14 cellular contexts compared by ENCODE assay signal in genomic region chr10:98173258-98173657, GRCh38.
"Had no signal": no experiment of that assay in that cellular context is flagged by ENCODE, and none has a peak within 500 bp of the region (broad histone marks: within the 10 kb centered on the region; RNA-seq: fewer than 3 reads in every experiment).

No MANE protein-coding gene starts in this region.

- H3K4me3 Mint-ChIP-seq: activated T-cell treated with anti-CD3 and anti-CD28 coated beads, Interleukin-2, amount 50 U/mL, for 4 hours; naive thymus-derived CD4-positive, alpha-beta T cell; type B pancreatic cell had no signal

- H3K27ac ChIP-seq: ascending aorta, heart right ventricle, prostate gland had no signal

- H3K27me3 Mint-ChIP-seq: naive thymus-derived CD4-positive, alpha-beta T cell; type B pancreatic cell had no signal

- DNase-seq: activated CD4-positive, alpha-beta T cell treated with anti-CD3 and anti-CD28 coated beads, Interleukin-2, amount 50 U/mL, for 48 hours; activated CD4-positive, CD25-positive, alpha-beta regulatory T cell treated with anti-CD3 and anti-CD28 coated beads, Interleukin-2, amount 50 U/mL, for 72 hours; activated gamma-delta T cell treated with Interleukin-2 at 50 U/mL for 16 hours; activated T-cell treated with anti-CD3 and anti-CD28 coated beads, Interleukin-2, amount 50 U/mL, for 4 hours; foreskin melanocyte; heart right ventricle; left cardiac atrium; naive thymus-derived CD4-positive, alpha-beta T cell; occipital lobe; stimulated activated naive CD4-positive, alpha-beta T cell treated with Interleukin-2 at 50 U/mL for 16 hours had no signal

- H3K36me3 ChIP-seq: prostate gland had no signal

- H3K4me3 ChIP-seq: ascending aorta, heart right ventricle, lung, prostate gland had no signal

- ATAC-seq: activated T-cell treated with anti-CD3 and anti-CD28 coated beads, Interleukin-2, amount 50 U/mL, for 4 hours; naive thymus-derived CD4-positive, alpha-beta T cell had no signal

- H3K27ac Mint-ChIP-seq: naive thymus-derived CD4-positive, alpha-beta T cell; type B pancreatic cell had no signal

- H3K9me3 Mint-ChIP-seq: activated T-cell treated with anti-CD3 and anti-CD28 coated beads, Interleukin-2, amount 50 U/mL, for 4 hours; type B pancreatic cell had no signal

- H3K27me3 ChIP-seq: ascending aorta, heart right ventricle had no signal

- H3K4me1 ChIP-seq: prostate gland had no signal

- H3K9me3 ChIP-seq: ascending aorta, heart right ventricle, prostate gland had no signal
